In genomic region chr9:33167084-33167948, GRCh38 we compare ENCODE assay signal across 8 cellular contexts. TPM values are rescaled to one million over a fixed set of nuclear protein-coding genes. Genes with fewer than 3 reads are reported as not detected.
DNase-seq lines count a peak whose midpoint lies in the region; ATAC-seq and TF ChIP-seq lines count a peak whose summit lies in the region.

A gene with protein sequence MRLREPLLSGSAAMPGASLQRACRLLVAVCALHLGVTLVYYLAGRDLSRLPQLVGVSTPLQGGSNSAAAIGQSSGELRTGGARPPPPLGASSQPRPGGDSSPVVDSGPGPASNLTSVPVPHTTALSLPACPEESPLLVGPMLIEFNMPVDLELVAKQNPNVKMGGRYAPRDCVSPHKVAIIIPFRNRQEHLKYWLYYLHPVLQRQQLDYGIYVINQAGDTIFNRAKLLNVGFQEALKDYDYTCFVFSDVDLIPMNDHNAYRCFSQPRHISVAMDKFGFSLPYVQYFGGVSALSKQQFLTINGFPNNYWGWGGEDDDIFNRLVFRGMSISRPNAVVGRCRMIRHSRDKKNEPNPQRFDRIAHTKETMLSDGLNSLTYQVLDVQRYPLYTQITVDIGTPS (minus strand): TSS chr9:33167336. CDS start chr9:33167169, 167 bp downstream.

- no peaks in the 10 kb centered on the region for H3K36me3 ChIP-seq in GM06990 (ENCODE audit: control insufficient read depth, insufficient read depth, low read length)

- DNase-seq in GM06990 (ENCODE audit: extremely low read depth, insufficient read length) (peak; percentile 96), HFF-Myc (ENCODE audit: extremely low read depth, low read depth) (no peak), NAMALWA (ENCODE audit: low spot score) (peak; percentile 92), germinal center (ENCODE audit: low spot score) (peak; percentile 97), occipital lobe (lab: John Stamatoyannopoulos, UW) (peak; percentile 80), superior temporal gyrus (ENCODE audit: extremely low spot score) (peak; percentile 48)
- peak; percentile 94 for DNase-seq in activated naive CD4-positive, alpha-beta T cell treated with anti-CD3 and anti-CD28 coated beads, Interleukin-2, amount 50 U/mL, for 16 hours

- H3K4me3 ChIP-seq in GM06990 (replicated peaks; ENCODE audit: low read depth, low read length), result peak within 1 kb of the TSS; percentile 78
- peak within 1 kb of the TSS; percentile 82 for H3K4me3 ChIP-seq in HFF-Myc (replicated peaks; ENCODE audit: low read depth, low read length)

- TF ChIP-seq CTCF in GM06990 (IDR thresholded peaks at IDR 0.05; ENCODE audit: insufficient read depth, low read length, poor library complexity, severe bottlenecking), result no peak
- no peak for TF ChIP-seq CTCF in HFF-Myc (IDR thresholded peaks at IDR 0.05; ENCODE audit: low read depth, low read length, missing control alignments)

- ATAC-seq in SK-N-SH treated with all-trans-retinoic acid at 6 μM for 48 hours, result peak; percentile 84

- H3K27me3 ChIP-seq in GM06990 (replicated peaks; ENCODE audit: control insufficient read depth, insufficient read depth, low read length), result no peaks in the 10 kb centered on the region

TF ChIP-seq in SK-N-SH treated with all-trans-retinoic acid at 6 μM for 48 hours, 23 proteins besides CTCF, POLR2A, EP300 and RAD21:
- TF ChIP-seq SNAI2 (CRISPR knock-in tag; IDR thresholded peaks at IDR 0.05), result 0 out of 2 replicates have a peak, but pooled peaks have one; percentile 46
- TF ChIP-seq, protein P1, sequence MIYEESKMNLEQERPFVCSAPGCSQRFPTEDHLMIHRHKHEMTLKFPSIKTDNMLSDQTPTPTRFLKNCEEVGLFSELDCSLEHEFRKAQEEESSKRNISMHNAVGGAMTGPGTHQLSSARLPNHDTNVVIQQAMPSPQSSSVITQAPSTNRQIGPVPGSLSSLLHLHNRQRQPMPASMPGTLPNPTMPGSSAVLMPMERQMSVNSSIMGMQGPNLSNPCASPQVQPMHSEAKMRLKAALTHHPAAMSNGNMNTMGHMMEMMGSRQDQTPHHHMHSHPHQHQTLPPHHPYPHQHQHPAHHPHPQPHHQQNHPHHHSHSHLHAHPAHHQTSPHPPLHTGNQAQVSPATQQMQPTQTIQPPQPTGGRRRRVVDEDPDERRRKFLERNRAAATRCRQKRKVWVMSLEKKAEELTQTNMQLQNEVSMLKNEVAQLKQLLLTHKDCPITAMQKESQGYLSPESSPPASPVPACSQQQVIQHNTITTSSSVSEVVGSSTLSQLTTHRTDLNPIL (CRISPR knock-in tag; IDR thresholded peaks at IDR 0.05; ENCODE audit: low read depth), result no peak
- TF ChIP-seq, protein P2, sequence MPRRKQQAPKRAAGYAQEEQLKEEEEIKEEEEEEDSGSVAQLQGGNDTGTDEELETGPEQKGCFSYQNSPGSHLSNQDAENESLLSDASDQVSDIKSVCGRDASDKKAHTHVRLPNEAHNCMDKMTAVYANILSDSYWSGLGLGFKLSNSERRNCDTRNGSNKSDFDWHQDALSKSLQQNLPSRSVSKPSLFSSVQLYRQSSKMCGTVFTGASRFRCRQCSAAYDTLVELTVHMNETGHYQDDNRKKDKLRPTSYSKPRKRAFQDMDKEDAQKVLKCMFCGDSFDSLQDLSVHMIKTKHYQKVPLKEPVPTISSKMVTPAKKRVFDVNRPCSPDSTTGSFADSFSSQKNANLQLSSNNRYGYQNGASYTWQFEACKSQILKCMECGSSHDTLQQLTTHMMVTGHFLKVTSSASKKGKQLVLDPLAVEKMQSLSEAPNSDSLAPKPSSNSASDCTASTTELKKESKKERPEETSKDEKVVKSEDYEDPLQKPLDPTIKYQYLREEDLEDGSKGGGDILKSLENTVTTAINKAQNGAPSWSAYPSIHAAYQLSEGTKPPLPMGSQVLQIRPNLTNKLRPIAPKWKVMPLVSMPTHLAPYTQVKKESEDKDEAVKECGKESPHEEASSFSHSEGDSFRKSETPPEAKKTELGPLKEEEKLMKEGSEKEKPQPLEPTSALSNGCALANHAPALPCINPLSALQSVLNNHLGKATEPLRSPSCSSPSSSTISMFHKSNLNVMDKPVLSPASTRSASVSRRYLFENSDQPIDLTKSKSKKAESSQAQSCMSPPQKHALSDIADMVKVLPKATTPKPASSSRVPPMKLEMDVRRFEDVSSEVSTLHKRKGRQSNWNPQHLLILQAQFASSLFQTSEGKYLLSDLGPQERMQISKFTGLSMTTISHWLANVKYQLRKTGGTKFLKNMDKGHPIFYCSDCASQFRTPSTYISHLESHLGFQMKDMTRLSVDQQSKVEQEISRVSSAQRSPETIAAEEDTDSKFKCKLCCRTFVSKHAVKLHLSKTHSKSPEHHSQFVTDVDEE (CRISPR knock-in tag; IDR thresholded peaks at IDR 0.05), result peak; percentile 34; the same call in 1 of the 2 replicates

RNA-seq across cellular contexts. Expression of the gene that starts here (rescaled TPM):
- total RNA-seq in occipital lobe, result 1.2 TPM
